In genomic region chr4:1502501-1502886, GRCh38 we compare ENCODE assay signal across 30 cellular contexts.
A peak's percentile ranks its signal among the peaks of the same experiment; 100 is the strongest.
DNase-seq lines count a peak whose midpoint lies in the region; ATAC-seq and TF ChIP-seq lines count a peak whose summit lies in the region.
"Had no signal": no experiment of that assay in that cellular context is flagged by ENCODE, and none has a peak within 500 bp of the region (broad histone marks: within the 10 kb centered on the region; RNA-seq: fewer than 3 reads in every experiment).

No MANE protein-coding gene starts in this region.

- H3K4me1 Mint-ChIP-seq in activated B cell treated with CpG ODN at 0.5 μM for 24 hours, result no peaks in the 10 kb centered on the region
- H3K4me1 Mint-ChIP-seq: activated CD4-positive, alpha-beta T cell treated with anti-CD3 and anti-CD28 coated beads, Interleukin-2, amount 10 ng/mL, durations not matched to agents 24 days and 14 days; CD14-positive monocyte; central memory CD8-positive, alpha-beta T cell; IgD-negative memory B cell; nephron had no signal

- H3K9me2 ChIP-seq in hepatocyte (replicated peaks; ENCODE audit: insufficient read depth), result no peaks in the 10 kb centered on the region

- no peak overlapping the region for H3K4me3 ChIP-seq in lower lobe of right lung
- no peak overlapping the region for H3K4me3 ChIP-seq in tibial artery
- H3K4me3 ChIP-seq in hepatocyte, result no peak overlapping the region
- H3K4me3 ChIP-seq in spleen, result no peak overlapping the region
- H3K4me3 ChIP-seq: esophagus muscularis mucosa, stomach, thyroid gland had no signal

- no peaks in the 10 kb centered on the region for H4K20me1 ChIP-seq in hepatocyte (ENCODE audit: insufficient read depth, poor library complexity, severe bottlenecking)

- H3K4me1 ChIP-seq in lower lobe of right lung, result no peaks in the 10 kb centered on the region
- no peaks in the 10 kb centered on the region for H3K4me1 ChIP-seq in tibial artery
- H3K4me1 ChIP-seq in hepatocyte (ENCODE audit: insufficient read depth), result no peaks in the 10 kb centered on the region
- H3K4me1 ChIP-seq in spleen, result no peaks in the 10 kb centered on the region
- H3K4me1 ChIP-seq: Caco-2, parathyroid adenoma, stomach, thyroid gland had no signal

- H3K27ac ChIP-seq in lower lobe of right lung (no peak overlapping the region), tibial artery (no peak overlapping the region), hepatocyte (no peak overlapping the region), spleen (no peak overlapping the region)
- H3K27ac ChIP-seq: esophagus muscularis mucosa, parathyroid adenoma, stomach, thyroid gland, VCaP had no signal

- H3K9me3 ChIP-seq in lower lobe of right lung, result no peaks in the 10 kb centered on the region
- no peaks in the 10 kb centered on the region for H3K9me3 ChIP-seq in tibial artery
- H3K9me3 ChIP-seq in hepatocyte (ENCODE audit: low read depth), result no peaks in the 10 kb centered on the region
- no peaks in the 10 kb centered on the region for H3K9me3 ChIP-seq in spleen
- H3K9me3 ChIP-seq: Caco-2, esophagus muscularis mucosa, stomach, thyroid gland had no signal

- no peaks in the 10 kb centered on the region for H3K36me3 Mint-ChIP-seq in activated B cell treated with CpG ODN at 0.5 μM for 24 hours (ENCODE audit: low read depth)
- H3K36me3 Mint-ChIP-seq: CD14-positive monocyte, IgD-negative memory B cell had no signal

- DNase-seq in activated effector memory CD4-positive, alpha-beta T cell treated with anti-CD3 and anti-CD28 coated beads, Interleukin-2, amount 50 U/mL, for 16 hours, result peak; percentile 33
- DNase-seq in activated effector memory CD4-positive, alpha-beta T cell treated with Interleukin-2 at 50 U/mL for 16 hours, result no peak
- peak; percentile 4 for DNase-seq in activated B cell treated with CpG ODN at 0.5 μM for 24 hours
- DNase-seq in lower lobe of right lung, result peak; percentile 42
- DNase-seq in tibial artery, result peak; percentile 16 to 56
- DNase-seq in GM03348 (ENCODE audit: low spot score), result no peak
- DNase-seq in hepatocyte (ENCODE audit: low spot score), result no peak
- DNase-seq in spleen, result no peak
- DNase-seq: activated CD4-positive, alpha-beta T cell treated with anti-CD3 and anti-CD28 coated beads, Interleukin-2, amount 10 ng/mL, durations not matched to agents 24 days and 14 days; activated CD8-positive, alpha-beta memory T cell treated with anti-CD3 and anti-CD28 coated beads for 24 hours; activated gamma-delta T cell; activated T-cell treated with anti-CD3 and anti-CD28 coated beads for 4 hours; dermis blood vessel endothelial cell; DMS79; foreskin fibroblast; kidney glomerular epithelial cell; NCI-H1048; NCI-H1694; stimulated activated CD4-positive, alpha-beta T cell treated with anti-CD3 and anti-CD28 coated beads, Interleukin-2, amount 100 ng/mL, for 48 hours; stomach; T1000 had no signal

- peaks cover 2% of the 10 kb centered on the region for H3K27me3 Mint-ChIP-seq in activated B cell treated with CpG ODN at 0.5 μM for 24 hours
- H3K27me3 Mint-ChIP-seq: activated CD4-positive, alpha-beta T cell treated with anti-CD3 and anti-CD28 coated beads, Interleukin-2, amount 10 ng/mL, durations not matched to agents 24 days and 14 days had no signal

- TF ChIP-seq POLR2A in spleen (IDR thresholded peaks at IDR 0.05), result no peak

- TF ChIP-seq CTCF in activated B cell treated with CpG ODN at 0.5 μM for 24 hours (IDR thresholded peaks at IDR 0.05) (no peak), lower lobe of right lung (IDR thresholded peaks at IDR 0.05) (no peak), tibial artery (IDR thresholded peaks at IDR 0.05) (no peak), hepatocyte (IDR thresholded peaks at IDR 0.05; ENCODE audit: poor library complexity) (no peak), spleen (IDR thresholded peaks at IDR 0.05 in 8 of 11, conservative IDR thresholded peaks at IDR 0.05 in 3 of 11) (no peak)

- WGBS in hepatocyte (ENCODE audit: low lambda C conversion rate, missing lambda C conversion rate), result 92% methylated on average over 13 of the region's 16 CpGs
- WGBS in spleen, 5 donors, result 82 to 89% (median 86%) methylated on average over 16 of the region's 16 CpGs

- H2AFZ ChIP-seq in hepatocyte, result no peak overlapping the region
- H2AFZ ChIP-seq: parathyroid adenoma had no signal

- CTCF ChIA-PET in activated B cell treated with CpG ODN at 0.5 μM for 24 hours (lab: Charles Lee), result no interaction called here

- H3K36me3 ChIP-seq in lower lobe of right lung, result no peaks in the 10 kb centered on the region
- H3K36me3 ChIP-seq in tibial artery, result no peaks in the 10 kb centered on the region
- H3K36me3 ChIP-seq in hepatocyte (replicated peaks; ENCODE audit: insufficient read depth, low read depth), result no peaks in the 10 kb centered on the region
- H3K36me3 ChIP-seq in spleen, result no peaks in the 10 kb centered on the region
- H3K36me3 ChIP-seq: esophagus muscularis mucosa, stomach, thyroid gland had no signal

- H3K9me3 Mint-ChIP-seq in activated B cell treated with CpG ODN at 0.5 μM for 24 hours, result no peaks in the 10 kb centered on the region
- H3K9me3 Mint-ChIP-seq: activated CD4-positive, alpha-beta T cell treated with anti-CD3 and anti-CD28 coated beads, Interleukin-2, amount 10 ng/mL, durations not matched to agents 24 days and 14 days; CD14-positive monocyte; central memory CD8-positive, alpha-beta T cell had no signal

- H3K27me3 ChIP-seq in lower lobe of right lung (ENCODE audit: low read depth) (peaks cover 20% of the 10 kb centered on the region), tibial artery (peaks cover 0 to 73% of the 10 kb centered on the region in 2 donors), hepatocyte (peaks cover 3% of the 10 kb centered on the region), spleen (replicated peaks in 1 of 7) (peaks cover 0 to 67% (median 5%) of the 10 kb centered on the region in 7 donors)
- H3K27me3 ChIP-seq: thyroid gland had no signal

- intact Hi-C loops in activated B cell treated with CpG ODN at 0.5 μM for 24 hours (cut with micrococcal nuclease), result no loop called here
- intact Hi-C loops in lower lobe of right lung (cut with DNase I), result no loop called here
- intact Hi-C loops in tibial artery (cut with DNase I; ENCODE audit: low total_unique reads), result no loop called here
- intact Hi-C loops in spleen (cut with DNase I; ENCODE audit: low total_unique reads), result no loop called here

- H3K4me3 Mint-ChIP-seq in activated B cell treated with CpG ODN at 0.5 μM for 24 hours, result no peak overlapping the region
- H3K4me3 Mint-ChIP-seq: activated CD4-positive, alpha-beta T cell treated with anti-CD3 and anti-CD28 coated beads, Interleukin-2, amount 10 ng/mL, durations not matched to agents 24 days and 14 days; CD14-positive monocyte; central memory CD8-positive, alpha-beta T cell; IgD-negative memory B cell; nephron had no signal

- H3K27ac Mint-ChIP-seq in activated B cell treated with CpG ODN at 0.5 μM for 24 hours, result no peak overlapping the region
- H3K27ac Mint-ChIP-seq: activated CD4-positive, alpha-beta T cell treated with anti-CD3 and anti-CD28 coated beads, Interleukin-2, amount 10 ng/mL, durations not matched to agents 24 days and 14 days; IgD-negative memory B cell; nephron had no signal

- no peaks in the 10 kb centered on the region for H3K79me2 ChIP-seq in hepatocyte
- H3K79me2 ChIP-seq: parathyroid adenoma had no signal

- no peak overlapping the region for H3K4me2 ChIP-seq in hepatocyte

- no peak for ATAC-seq in activated B cell treated with CpG ODN at 0.5 μM for 24 hours (ENCODE audit: low read depth)
- ATAC-seq in lower lobe of right lung, result no peak

- POLR2A ChIA-PET in activated B cell treated with CpG ODN at 0.5 μM for 24 hours (lab: Charles Lee), result no interaction called here

Comparison
In these comparisons a context has a peak if more than half of its experiments do, and no peak if none do; other contexts are left out.
1. DNase-seq: peak in activated effector memory CD4-positive, alpha-beta T cell treated with anti-CD3 and anti-CD28 coated beads, Interleukin-2, amount 50 U/mL, for 16 hours (single experiment), activated B cell treated with CpG ODN at 0.5 μM for 24 hours (single experiment), lower lobe of right lung (single experiment) and tibial artery (2 of 2); none in activated effector memory CD4-positive, alpha-beta T cell treated with Interleukin-2 at 50 U/mL for 16 hours (single experiment), GM03348 (single experiment), hepatocyte (single experiment) and spleen (single experiment).